ENCODE assay signal across 13 cellular contexts in the genomic region with DNA sequence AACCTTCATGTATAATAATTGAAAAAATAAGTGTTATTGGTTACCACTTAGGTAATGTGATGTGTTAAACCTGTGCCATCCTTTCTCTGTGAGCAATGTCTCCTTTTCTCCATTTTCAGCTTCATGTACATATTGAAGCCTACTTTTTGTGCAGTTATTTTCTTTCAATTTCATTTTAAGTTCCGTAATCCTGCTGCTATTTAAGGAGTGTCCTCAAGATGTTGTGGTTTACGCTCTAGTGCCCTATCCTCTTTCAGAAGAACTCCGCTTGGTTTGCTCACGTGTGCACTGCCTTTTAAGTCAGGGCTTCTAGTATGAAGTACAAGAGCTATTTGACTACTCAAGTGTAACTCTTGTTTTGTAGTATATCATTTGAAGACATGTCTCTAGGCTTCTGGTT.
DNase-seq lines count a peak whose midpoint lies in the region; ATAC-seq and TF ChIP-seq lines count a peak whose summit lies in the region.
"Had no signal": no experiment of that assay in that cellular context is flagged by ENCODE, and none has a peak within 500 bp of the region (broad histone marks: within the 10 kb centered on the region; RNA-seq: fewer than 3 reads in every experiment).

No MANE protein-coding gene starts in this region.

- H3K4me3 ChIP-seq in kidney epithelial cell (ENCODE audit: low read depth, low read length) = no peak overlapping the region
- H3K4me3 ChIP-seq: SK-N-MC had no signal

- no peaks in the 10 kb centered on the region for H3K36me3 ChIP-seq in kidney epithelial cell (ENCODE audit: control insufficient read depth, insufficient read depth, low read length)
- H3K36me3 ChIP-seq: neutrophil had no signal

- DNase-seq in kidney epithelial cell (ENCODE audit: low read depth) (peak; percentile 80), G401 (ENCODE audit: low spot score) (no peak), EL (no peak), NCI-H2029 (lab: John Stamatoyannopoulos, UW) (no peak)
- DNase-seq in activated effector memory CD4-positive, alpha-beta T cell treated with Interleukin-2 at 50 U/mL for 16 hours = no peak
- DNase-seq: activated T-cell treated with anti-CD3 and anti-CD28 coated beads, Interleukin-2, amount 50 U/mL, for 1 hour; Caco-2; NCI-H1105 had no signal

- in situ Hi-C loops in G401 (cut with HindIII; ENCODE audit: low sequenced_read_pairs) = no loop called here

- ATAC-seq in GM18517 (IDR thresholded peaks at IDR 0.05; ENCODE audit: unreplicated experiment) (peak; percentile 98), HG02588 (IDR thresholded peaks at IDR 0.05; ENCODE audit: unreplicated experiment) (peak; percentile 74), HG03469 (IDR thresholded peaks at IDR 0.05; ENCODE audit: unreplicated experiment) (peak; percentile 100)

- TF ChIP-seq CTCF in kidney epithelial cell (IDR thresholded peaks at IDR 0.05; ENCODE audit: insufficient read depth, low read length, poor library complexity, severe bottlenecking) = no peak

- no peaks in the 10 kb centered on the region for H3K27me3 ChIP-seq in kidney epithelial cell (ENCODE audit: control insufficient read depth, insufficient read depth, low read length)
- H3K27me3 ChIP-seq: neutrophil had no signal
